ENCODE assay signal across 7 cellular contexts in genomic region chr3:13657660-13658435, GRCh38.
DNase-seq lines count a peak whose midpoint lies in the region; ATAC-seq and TF ChIP-seq lines count a peak whose summit lies in the region.

No MANE protein-coding gene starts in this region.

- 12 to 17% (median 14%) methylated on average over 25 of the region's 25 CpGs for WGBS in ovary, 3 donors
- 18 to 22% methylated on average over 16 to 25 of the region's 25 CpGs for WGBS in upper lobe of left lung, 2 donors

- no peak overlapping the region for H3K9ac ChIP-seq in OCI-LY1 (ENCODE audit: low read length)

- TF ChIP-seq POLR2A in ovary (IDR thresholded peaks at IDR 0.05) (no peak), upper lobe of left lung (IDR thresholded peaks at IDR 0.05) (no peak)

- no peak overlapping the region for H3K27ac ChIP-seq in OCI-LY1 (ENCODE audit: low read depth, low read length, poor library complexity, severe bottlenecking)
- H3K27ac ChIP-seq in ovary, result no peak overlapping the region
- no peak overlapping the region for H3K27ac ChIP-seq in upper lobe of left lung

- H3K27me3 ChIP-seq in OCI-LY1 (ENCODE audit: insufficient read depth, low read length), result no peaks in the 10 kb centered on the region; the same call in 1 of the 2 replicates
- no peaks in the 10 kb centered on the region for H3K27me3 ChIP-seq in ovary
- H3K27me3 ChIP-seq in upper lobe of left lung, result peaks cover 0 to 9% (median 0%) of the 10 kb centered on the region in 4 donors

- DNase-seq in G401 (ENCODE audit: low spot score), result peak; percentile 36
- DNase-seq in H4 (ENCODE audit: low spot score), result peak; percentile 43
- peak; percentile 35 to 50 for DNase-seq in activated T-helper 1 cell treated with anti-CD3 and anti-CD28 coated beads, Interleukin-2, amount 50 U/mL, for 16 hours (ENCODE audit: low read depth in 1 of 2, low spot score in 1 of 2)
- DNase-seq in foreskin fibroblast, result peak; percentile 30 to 77
- DNase-seq in ovary, result peak in 3 of 5 donors; percentile 33 to 59 (median 51)
- DNase-seq in upper lobe of left lung, result peak; percentile 33 to 88

- H3K4me3 ChIP-seq in OCI-LY1 (ENCODE audit: low read depth, low read length, poor library complexity, severe bottlenecking) (no peak overlapping the region), foreskin fibroblast (ENCODE audit: low read depth in 1 of 2, low read length in 2 of 2) (no peak overlapping the region), ovary (no peak overlapping the region), upper lobe of left lung (no peak overlapping the region)

- no peak for TF ChIP-seq EP300 in ovary (IDR thresholded peaks at IDR 0.05)
- no peak for TF ChIP-seq EP300 in upper lobe of left lung (IDR thresholded peaks at IDR 0.05)

- H3K4me2 ChIP-seq in OCI-LY1 (ENCODE audit: low read length), result no peak overlapping the region

- H3K36me3 ChIP-seq in OCI-LY1 (ENCODE audit: insufficient read depth, low read length) (no peaks in the 10 kb centered on the region), ovary (no peaks in the 10 kb centered on the region), upper lobe of left lung (no peaks in the 10 kb centered on the region)

- TF ChIP-seq CTCF in OCI-LY1 (IDR thresholded peaks at IDR 0.05; ENCODE audit: low read length) (peak; percentile 69), foreskin fibroblast (IDR thresholded peaks at IDR 0.05; ENCODE audit: low read depth, low read length) (peak; percentile 89), ovary (IDR thresholded peaks at IDR 0.05) (peak in 2 of 3 donors; percentile 37 to 39), upper lobe of left lung (IDR thresholded peaks at IDR 0.05) (peak; percentile 62 to 83 (median 75))

- ATAC-seq in upper lobe of left lung (ENCODE audit: low FRiP score in 2 of 2), result peak; percentile 67 to 73

- no peak overlapping the region for H2AFZ ChIP-seq in OCI-LY1 (ENCODE audit: low read length)

- no peaks in the 10 kb centered on the region for H3K79me2 ChIP-seq in OCI-LY1 (ENCODE audit: insufficient read depth, low read length)

- H3K9me3 ChIP-seq in OCI-LY1 (ENCODE audit: low read length), result no peaks in the 10 kb centered on the region
- H3K9me3 ChIP-seq in ovary, result no peaks in the 10 kb centered on the region
- no peaks in the 10 kb centered on the region for H3K9me3 ChIP-seq in upper lobe of left lung

- in situ Hi-C loops in G401 (cut with HindIII; ENCODE audit: low sequenced_read_pairs), result no loop called here

- H4K20me1 ChIP-seq in OCI-LY1 (ENCODE audit: insufficient read depth, low read length), result no peaks in the 10 kb centered on the region

- intact Hi-C loops in ovary (cut with DNase I), result loop anchor here in 1 of 4 donors (5.0 kb wide), 1 partner anchor 566 kb away; no protein-coding TSS in a partner anchor

- H3K9me2 ChIP-seq in OCI-LY1 (ENCODE audit: low read depth, low read length), result no peaks in the 10 kb centered on the region

- H3K4me1 ChIP-seq in OCI-LY1 (ENCODE audit: insufficient read depth, low read length, severe bottlenecking) (no peaks in the 10 kb centered on the region), ovary (ENCODE audit: insufficient read depth) (no peaks in the 10 kb centered on the region), upper lobe of left lung (peaks cover 0 to 11% (median 8%) of the 10 kb centered on the region in 4 donors)

- H3F3A ChIP-seq in OCI-LY1 (ENCODE audit: insufficient read depth, low read length), result no peaks in the 10 kb centered on the region

Comparison
In these comparisons a context has a peak if more than half of its experiments do, and no peak if none do; other contexts are left out.
1. CTCF ChIP-seq: peak in every context shown above with its lines; median percentile 89 in foreskin fibroblast; 75 in upper lobe of left lung; 69 in OCI-LY1; 38 in ovary.